ENCODE assay signal across 16 cellular contexts in genomic region chr6:90156861-90157260, GRCh38.
DNase-seq lines count a peak whose midpoint lies in the region; ATAC-seq, FAIRE-seq and TF ChIP-seq lines count a peak whose summit lies in the region.
"Had no signal": no experiment of that assay in that cellular context is flagged by ENCODE, and none has a peak within 500 bp of the region (broad histone marks: within the 10 kb centered on the region; RNA-seq: fewer than 3 reads in every experiment).

No MANE protein-coding gene starts in this region.

- TF ChIP-seq POLR2A in IMR-90 (IDR thresholded peaks at IDR 0.05; ENCODE audit: low read depth, low read length) = no peak

- intact Hi-C loops in IMR-90 (cut with micrococcal nuclease) = no loop called here

- H2BK120ac ChIP-seq in IMR-90 (ENCODE audit: low read depth, low read length) = no peak overlapping the region

- no peak overlapping the region for H2BK5ac ChIP-seq in IMR-90 (ENCODE audit: low read depth, low read length, poor library complexity, severe bottlenecking)

- H3K14ac ChIP-seq in IMR-90 (replicated peaks; ENCODE audit: low read depth, low read length) = 0 out of 2 replicates have a peak overlapping the region, but pooled peaks have one; percentile 9

- H3K27me3 ChIP-seq in IMR-90 (ENCODE audit: control insufficient read depth, insufficient read depth, low read length) (no peaks in the 10 kb centered on the region), small intestine (ENCODE audit: control insufficient read depth in 2 of 2, insufficient read depth in 2 of 2, low read length in 2 of 2) (no peaks in the 10 kb centered on the region)
- H3K27me3 ChIP-seq: testis had no signal

- no peak overlapping the region for H2AFZ ChIP-seq in IMR-90 (replicated peaks; ENCODE audit: low read length, poor library complexity)
- H2AFZ ChIP-seq: PC-9 had no signal

- no peak overlapping the region for H3K4me2 ChIP-seq in IMR-90 (ENCODE audit: low read depth, low read length)
- H3K4me2 ChIP-seq: PC-9 had no signal

- ATAC-seq in IMR-90 (ENCODE audit: low read depth) = no peak
- no peak for ATAC-seq in HG02981 (IDR thresholded peaks at IDR 0.05; ENCODE audit: unreplicated experiment)

- no peak overlapping the region for H2BK20ac ChIP-seq in IMR-90 (ENCODE audit: low read depth, low read length)

- H3K9me3 Mint-ChIP-seq in T-helper 2 cell treated with Interferon-gamma antibody and Interleukin-4, amounts not matched to agents 5 μg/mL and 100 μg/mL, for 36 hours = no peaks in the 10 kb centered on the region
- no peaks in the 10 kb centered on the region for H3K9me3 Mint-ChIP-seq in activated naive CD4-positive, alpha-beta T cell treated with anti-CD3 and anti-CD28 coated beads, Interleukin-2, amount 50 U/mL, for 24 hours

- no peaks in the 10 kb centered on the region for H3K9me1 ChIP-seq in IMR-90 (ENCODE audit: insufficient read depth, low read length)

- no peak for TF ChIP-seq CTCF in IMR-90 (conservative IDR thresholded peaks at IDR 0.05; ENCODE audit: low read depth, low read length)

- peaks cover 45% of the 10 kb centered on the region for H3K4me1 Mint-ChIP-seq in T-helper 2 cell treated with Interferon-gamma antibody and Interleukin-4, amounts not matched to agents 5 μg/mL and 100 μg/mL, for 36 hours (ENCODE audit: low read depth)
- H3K4me1 Mint-ChIP-seq in activated naive CD4-positive, alpha-beta T cell treated with anti-CD3 and anti-CD28 coated beads, Interleukin-2, amount 50 U/mL, for 24 hours = peaks cover 93% of the 10 kb centered on the region

- H3K56ac ChIP-seq in IMR-90 (ENCODE audit: extremely low read depth, insufficient read depth, low read length) = no peak overlapping the region

- H3K27me3 Mint-ChIP-seq in T-helper 2 cell treated with Interferon-gamma antibody and Interleukin-4, amounts not matched to agents 5 μg/mL and 100 μg/mL, for 36 hours (ENCODE audit: low read depth) = no peaks in the 10 kb centered on the region
- H3K27me3 Mint-ChIP-seq in activated naive CD4-positive, alpha-beta T cell treated with anti-CD3 and anti-CD28 coated beads, Interleukin-2, amount 50 U/mL, for 24 hours = no peaks in the 10 kb centered on the region

- peak overlapping the region; percentile 60 for H3K4me3 Mint-ChIP-seq in T-helper 2 cell treated with Interferon-gamma antibody and Interleukin-4, amounts not matched to agents 5 μg/mL and 100 μg/mL, for 36 hours
- peak overlapping the region; percentile 79 for H3K4me3 Mint-ChIP-seq in activated naive CD4-positive, alpha-beta T cell treated with anti-CD3 and anti-CD28 coated beads, Interleukin-2, amount 50 U/mL, for 24 hours

- H3K27ac Mint-ChIP-seq in T-helper 2 cell treated with Interferon-gamma antibody and Interleukin-4, amounts not matched to agents 5 μg/mL and 100 μg/mL, for 36 hours = peak overlapping the region; percentile 61
- peak overlapping the region; percentile 98 for H3K27ac Mint-ChIP-seq in activated naive CD4-positive, alpha-beta T cell treated with anti-CD3 and anti-CD28 coated beads, Interleukin-2, amount 50 U/mL, for 24 hours

- H3K4me3 ChIP-seq in IMR-90 (ENCODE audit: insufficient read depth, low read depth, low read length) (no peak overlapping the region), small intestine (ENCODE audit: low read depth in 1 of 2, low read length in 2 of 2) (no peak overlapping the region)
- H3K4me3 ChIP-seq: coronary artery, PC-9, testis had no signal

- peak overlapping the region; percentile 76 for H2AK9ac ChIP-seq in IMR-90 (replicated peaks; ENCODE audit: low read depth, low read length, poor library complexity)

- no peak for TF ChIP-seq RAD21 in IMR-90 (IDR thresholded peaks at IDR 0.05; ENCODE audit: low read length)

- peak overlapping the region; percentile 36; the same call in 1 of the 2 replicates for H3K4ac ChIP-seq in IMR-90 (ENCODE audit: low read depth, low read length)

- H3K79me1 ChIP-seq in IMR-90 (ENCODE audit: low read depth in 1 of 2, low read length in 2 of 2) = no peaks in the 10 kb centered on the region

- no peak overlapping the region for H3K18ac ChIP-seq in IMR-90 (ENCODE audit: low read depth, low read length)

- H3K36me3 ChIP-seq in IMR-90 (ENCODE audit: control insufficient read depth, insufficient read depth, low read length) (no peaks in the 10 kb centered on the region), small intestine (ENCODE audit: control insufficient read depth in 2 of 2, insufficient read depth in 2 of 2, low read length in 2 of 2) (no peaks in the 10 kb centered on the region)

- dilution Hi-C loops in IMR-90 (cut with HindIII; ENCODE audit: low sequenced_read_pairs, unreplicated experiment) = no loop called here

- H3K27ac ChIP-seq in IMR-90 (ENCODE audit: insufficient read depth, low read length) = no peak overlapping the region
- H3K27ac ChIP-seq in small intestine (ENCODE audit: low read depth in 1 of 2, low read length in 1 of 2) = no peak overlapping the region
- H3K27ac ChIP-seq: C4-2B, coronary artery, HL-60, PC-9, testis had no signal

- POLR2A ChIA-PET in IMR-90 (lab: Charles Lee; ENCODE audit: unreplicated experiment) = no interaction called here

- H3K9ac ChIP-seq in IMR-90 (ENCODE audit: low read depth, low read length) = no peak overlapping the region

- peaks cover 12% of the 10 kb centered on the region for H3K4me1 ChIP-seq in IMR-90 (ENCODE audit: control insufficient read depth, insufficient read depth, low read length)
- H3K4me1 ChIP-seq in small intestine (ENCODE audit: control insufficient read depth in 2 of 2, insufficient read depth in 1 of 2, low read depth in 1 of 2, low read length in 1 of 2) = no peaks in the 10 kb centered on the region

- H3K23ac ChIP-seq in IMR-90 (ENCODE audit: low read depth, low read length) = no peak overlapping the region

- H3K9me3 ChIP-seq in IMR-90 (ENCODE audit: control insufficient read depth, insufficient read depth, low read length) (no peaks in the 10 kb centered on the region), small intestine (ENCODE audit: control insufficient read depth, low read depth) (no peaks in the 10 kb centered on the region)
- H3K9me3 ChIP-seq: testis had no signal

- no peak for DNase-seq in IMR-90
- DNase-seq in T-helper 2 cell treated with Interferon-gamma antibody and Interleukin-4, amounts not matched to agents 5 μg/mL and 100 μg/mL, for 36 hours (ENCODE audit: low spot score) = peak; percentile 45
- DNase-seq in small intestine = peak; percentile 7
- no peak for DNase-seq in epidermal melanocyte (ENCODE audit: insufficient read length, low spot score)
- no peak for DNase-seq in SIG-M5 treated with dmso at 0.1 percent for 504 hours (lab: John Stamatoyannopoulos, UW; ENCODE audit: unreplicated experiment)
- DNase-seq: GOT3, MM.1S, NCI-H2171 treated with DMSO at 0.1 percent for 48 hours, testis had no signal

- no peak overlapping the region for H2AK5ac ChIP-seq in IMR-90 (ENCODE audit: low read depth, low read length)

- WGBS in IMR-90 (ENCODE audit: extremely low coverage in 2 of 2, insufficient read length in 1 of 2), 2 experiments = 60% methylated on average over 1 of the region's 5 CpGs; no CpG with 5 or more reads in 1 of the 2 experiments
- WGBS in small intestine, 3 donors = 64 to 73% (median 73%) methylated on average over 5 of the region's 5 CpGs

- no peak overlapping the region for H4K8ac ChIP-seq in IMR-90 (ENCODE audit: low read depth in 2 of 2, low read length in 2 of 2)

- no peak overlapping the region for H2BK15ac ChIP-seq in IMR-90 (ENCODE audit: low read depth, low read length)

- H3K36me3 Mint-ChIP-seq in T-helper 2 cell treated with Interferon-gamma antibody and Interleukin-4, amounts not matched to agents 5 μg/mL and 100 μg/mL, for 36 hours (ENCODE audit: low read depth) = peaks cover 3% of the 10 kb centered on the region
- peaks cover 9% of the 10 kb centered on the region for H3K36me3 Mint-ChIP-seq in activated naive CD4-positive, alpha-beta T cell treated with anti-CD3 and anti-CD28 coated beads, Interleukin-2, amount 50 U/mL, for 24 hours

- no peak overlapping the region; the same call in 1 of the 2 replicates for H4K5ac ChIP-seq in IMR-90 (ENCODE audit: low read depth, low read length)

- in situ Hi-C loops in IMR-90 (cut with MboI; ENCODE audit: low sequenced_read_pairs) = no loop called here

- CTCF ChIA-PET in IMR-90 (lab: Yijun Ruan, JAX) = interaction anchor here (1.0 kb wide), 1 partner anchor 73 kb away, joined by 6 read pairs; no protein-coding TSS in a partner anchor

- no TSS peak for BruUV-seq in IMR-90 (replicated peaks; lab: Mats Ljungman, UMichigan)

- no peak for FAIRE-seq in small intestine (lab: Jason Lieb, UNC)
- FAIRE-seq: G401.6 had no signal

- H4K20me1 ChIP-seq in IMR-90 (ENCODE audit: insufficient read depth, low read length) = no peaks in the 10 kb centered on the region

- H4K91ac ChIP-seq in IMR-90 (ENCODE audit: insufficient read depth, low read depth, low read length) = no peak overlapping the region

TF ChIP-seq in IMR-90, 13 proteins besides CTCF, POLR2A, EP300 and RAD21 (continues in another document):
- no peak for TF ChIP-seq RFX5 (IDR thresholded peaks at IDR 0.05; ENCODE audit: low read depth, low read length)
- no peak for TF ChIP-seq MAFK (IDR thresholded peaks at IDR 0.05; ENCODE audit: low read depth, low read length)
- no peak for TF ChIP-seq SMC3 (IDR thresholded peaks at IDR 0.05; ENCODE audit: low read depth, low read length)
- no peak for TF ChIP-seq MAZ (IDR thresholded peaks at IDR 0.05; ENCODE audit: borderline replicate concordance, low read depth, low read length)
- no peak for TF ChIP-seq RCOR1 (IDR thresholded peaks at IDR 0.05; ENCODE audit: insufficient replicate concordance, low read length)
- no peak for TF ChIP-seq ELK1 (IDR thresholded peaks at IDR 0.05; ENCODE audit: borderline replicate concordance, low read depth, low read length)
- no peak for TF ChIP-seq USF2 (IDR thresholded peaks at IDR 0.05; ENCODE audit: low read depth, low read length)
- no peak for TF ChIP-seq CHD1 (IDR thresholded peaks at IDR 0.05; ENCODE audit: low read depth, low read length)
- no peak for TF ChIP-seq MXI1 (IDR thresholded peaks at IDR 0.05; ENCODE audit: borderline replicate concordance, low read depth, low read length)

Comparison
In these comparisons a context has a peak if more than half of its experiments do, and no peak if none do; other contexts are left out.
1. DNase-seq: peak in T-helper 2 cell treated with Interferon-gamma antibody and Interleukin-4, amounts not matched to agents 5 μg/mL and 100 μg/mL, for 36 hours (single experiment) and small intestine (single experiment); none in IMR-90 (single experiment), epidermal melanocyte (single experiment) and SIG-M5 treated with dmso at 0.1 percent for 504 hours (single experiment).